Comparison of ENCODE assay signal across 1 cellular context in the genomic region with DNA sequence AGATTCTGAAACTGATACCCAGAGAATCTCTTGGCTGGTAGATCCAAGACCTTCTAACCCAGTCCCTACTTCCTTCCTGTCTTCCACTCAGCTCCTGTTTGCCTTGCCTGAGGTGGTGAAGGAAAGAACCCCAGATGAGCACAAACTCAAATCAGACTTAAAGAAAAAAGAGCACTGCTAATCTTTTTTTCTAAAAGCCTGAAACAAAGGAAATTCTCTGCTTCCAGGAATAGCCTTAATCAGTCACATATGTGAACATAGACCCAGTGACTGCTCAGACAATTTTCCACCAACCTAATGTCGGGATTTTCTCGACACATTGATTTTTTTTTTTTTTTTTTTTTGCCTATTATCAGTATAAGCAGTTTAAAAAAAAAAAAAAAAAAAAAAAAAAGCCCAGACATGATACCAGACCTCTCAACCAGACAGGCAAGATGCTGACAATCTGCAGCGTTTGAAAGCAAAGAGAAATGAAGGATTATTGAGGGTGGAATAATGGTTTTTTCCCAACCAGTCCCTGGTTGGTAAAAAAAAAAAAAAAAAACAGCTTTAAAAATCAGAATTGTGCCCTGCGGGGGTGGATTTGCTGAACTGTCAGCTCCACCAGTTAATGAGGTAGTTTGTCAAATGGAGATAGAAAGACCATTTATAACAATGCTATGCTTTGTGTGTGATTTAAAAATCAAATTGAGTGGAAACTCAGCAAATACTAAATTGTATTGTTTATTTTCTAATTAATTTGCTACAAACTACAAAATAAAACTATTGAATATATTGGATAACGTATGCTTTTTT.
TF ChIP-seq lines count a peak whose summit lies in the region.

No MANE protein-coding gene starts in this region.

TF ChIP-seq in HepG2, 621 proteins besides CTCF, POLR2A, EP300 and RAD21 (continued from another document):
- TF ChIP-seq, protein P1, sequence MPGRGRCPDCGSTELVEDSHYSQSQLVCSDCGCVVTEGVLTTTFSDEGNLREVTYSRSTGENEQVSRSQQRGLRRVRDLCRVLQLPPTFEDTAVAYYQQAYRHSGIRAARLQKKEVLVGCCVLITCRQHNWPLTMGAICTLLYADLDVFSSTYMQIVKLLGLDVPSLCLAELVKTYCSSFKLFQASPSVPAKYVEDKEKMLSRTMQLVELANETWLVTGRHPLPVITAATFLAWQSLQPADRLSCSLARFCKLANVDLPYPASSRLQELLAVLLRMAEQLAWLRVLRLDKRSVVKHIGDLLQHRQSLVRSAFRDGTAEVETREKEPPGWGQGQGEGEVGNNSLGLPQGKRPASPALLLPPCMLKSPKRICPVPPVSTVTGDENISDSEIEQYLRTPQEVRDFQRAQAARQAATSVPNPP (CRISPR knock-in tag; IDR thresholded peaks at IDR 0.05) = no peak
- TF ChIP-seq, protein P2, sequence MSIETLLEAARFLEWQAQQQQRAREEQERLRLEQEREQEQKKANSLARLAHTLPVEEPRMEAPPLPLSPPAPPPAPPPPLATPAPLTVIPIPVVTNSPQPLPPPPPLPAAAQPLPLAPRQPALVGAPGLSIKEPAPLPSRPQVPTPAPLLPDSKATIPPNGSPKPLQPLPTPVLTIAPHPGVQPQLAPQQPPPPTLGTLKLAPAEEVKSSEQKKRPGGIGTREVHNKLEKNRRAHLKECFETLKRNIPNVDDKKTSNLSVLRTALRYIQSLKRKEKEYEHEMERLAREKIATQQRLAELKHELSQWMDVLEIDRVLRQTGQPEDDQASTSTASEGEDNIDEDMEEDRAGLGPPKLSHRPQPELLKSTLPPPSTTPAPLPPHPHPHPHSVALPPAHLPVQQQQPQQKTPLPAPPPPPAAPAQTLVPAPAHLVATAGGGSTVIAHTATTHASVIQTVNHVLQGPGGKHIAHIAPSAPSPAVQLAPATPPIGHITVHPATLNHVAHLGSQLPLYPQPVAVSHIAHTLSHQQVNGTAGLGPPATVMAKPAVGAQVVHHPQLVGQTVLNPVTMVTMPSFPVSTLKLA (IDR thresholded peaks at IDR 0.05) = no peak
- TF ChIP-seq ZNF232 (CRISPR knock-in tag; IDR thresholded peaks at IDR 0.05; ENCODE audit: borderline replicate concordance) (no peak), ZNF432 (CRISPR knock-in tag; IDR thresholded peaks at IDR 0.05; ENCODE audit: borderline replicate concordance) (no peak), POLR2AphosphoS5 (IDR thresholded peaks at IDR 0.05; ENCODE audit: low read depth, low read length) (no peak), SMAD9 (CRISPR knock-in tag; IDR thresholded peaks at IDR 0.05) (no peak), ZSCAN25 (CRISPR knock-in tag; IDR thresholded peaks at IDR 0.05) (no peak)
- TF ChIP-seq, protein P3, sequence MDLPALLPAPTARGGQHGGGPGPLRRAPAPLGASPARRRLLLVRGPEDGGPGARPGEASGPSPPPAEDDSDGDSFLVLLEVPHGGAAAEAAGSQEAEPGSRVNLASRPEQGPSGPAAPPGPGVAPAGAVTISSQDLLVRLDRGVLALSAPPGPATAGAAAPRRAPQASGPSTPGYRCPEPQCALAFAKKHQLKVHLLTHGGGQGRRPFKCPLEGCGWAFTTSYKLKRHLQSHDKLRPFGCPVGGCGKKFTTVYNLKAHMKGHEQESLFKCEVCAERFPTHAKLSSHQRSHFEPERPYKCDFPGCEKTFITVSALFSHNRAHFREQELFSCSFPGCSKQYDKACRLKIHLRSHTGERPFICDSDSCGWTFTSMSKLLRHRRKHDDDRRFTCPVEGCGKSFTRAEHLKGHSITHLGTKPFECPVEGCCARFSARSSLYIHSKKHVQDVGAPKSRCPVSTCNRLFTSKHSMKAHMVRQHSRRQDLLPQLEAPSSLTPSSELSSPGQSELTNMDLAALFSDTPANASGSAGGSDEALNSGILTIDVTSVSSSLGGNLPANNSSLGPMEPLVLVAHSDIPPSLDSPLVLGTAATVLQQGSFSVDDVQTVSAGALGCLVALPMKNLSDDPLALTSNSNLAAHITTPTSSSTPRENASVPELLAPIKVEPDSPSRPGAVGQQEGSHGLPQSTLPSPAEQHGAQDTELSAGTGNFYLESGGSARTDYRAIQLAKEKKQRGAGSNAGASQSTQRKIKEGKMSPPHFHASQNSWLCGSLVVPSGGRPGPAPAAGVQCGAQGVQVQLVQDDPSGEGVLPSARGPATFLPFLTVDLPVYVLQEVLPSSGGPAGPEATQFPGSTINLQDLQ (CRISPR knock-in tag; IDR thresholded peaks at IDR 0.05) = no peak
- TF ChIP-seq, protein P4, sequence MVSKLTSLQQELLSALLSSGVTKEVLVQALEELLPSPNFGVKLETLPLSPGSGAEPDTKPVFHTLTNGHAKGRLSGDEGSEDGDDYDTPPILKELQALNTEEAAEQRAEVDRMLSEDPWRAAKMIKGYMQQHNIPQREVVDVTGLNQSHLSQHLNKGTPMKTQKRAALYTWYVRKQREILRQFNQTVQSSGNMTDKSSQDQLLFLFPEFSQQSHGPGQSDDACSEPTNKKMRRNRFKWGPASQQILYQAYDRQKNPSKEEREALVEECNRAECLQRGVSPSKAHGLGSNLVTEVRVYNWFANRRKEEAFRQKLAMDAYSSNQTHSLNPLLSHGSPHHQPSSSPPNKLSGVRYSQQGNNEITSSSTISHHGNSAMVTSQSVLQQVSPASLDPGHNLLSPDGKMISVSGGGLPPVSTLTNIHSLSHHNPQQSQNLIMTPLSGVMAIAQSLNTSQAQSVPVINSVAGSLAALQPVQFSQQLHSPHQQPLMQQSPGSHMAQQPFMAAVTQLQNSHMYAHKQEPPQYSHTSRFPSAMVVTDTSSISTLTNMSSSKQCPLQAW (CRISPR knock-in tag; IDR thresholded peaks at IDR 0.05) = no peak
